ENCODE assay signal across 24 cellular contexts in the genomic region with DNA sequence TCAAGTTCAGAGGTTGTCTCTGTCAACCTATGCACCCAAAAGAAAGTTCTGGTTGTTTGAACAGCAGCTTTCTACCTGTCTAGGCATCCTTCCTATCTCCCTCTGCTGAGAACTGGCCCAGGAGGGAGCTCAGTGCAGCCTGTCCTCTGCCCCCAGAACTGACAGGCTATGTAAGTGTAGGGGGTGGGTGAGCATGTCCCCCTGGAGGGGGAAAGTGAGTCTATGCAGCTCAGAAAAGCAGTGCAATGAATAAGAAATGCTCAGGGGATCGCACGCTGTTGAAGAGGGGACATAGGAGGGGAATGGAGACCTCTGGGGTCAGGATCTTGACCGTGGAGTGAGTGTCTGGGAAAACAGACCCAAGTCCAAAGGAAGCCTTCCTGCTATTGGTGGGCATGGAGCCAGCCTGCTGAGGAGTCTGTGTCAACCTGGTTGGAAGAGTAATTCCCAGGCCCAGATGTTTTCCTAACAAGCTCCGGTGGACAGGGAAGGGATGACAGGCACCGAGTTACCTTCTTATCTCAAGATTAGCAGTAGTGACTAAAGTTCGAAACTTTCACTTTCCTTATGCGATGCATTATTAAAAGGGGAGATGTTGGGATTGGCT. TPM values are rescaled to one million over a fixed set of nuclear protein-coding genes. Genes with fewer than 3 reads are reported as not detected.
A peak's percentile ranks its signal among the peaks of the same experiment; 100 is the strongest.
DNase-seq lines count a peak whose midpoint lies in the region; ATAC-seq, FAIRE-seq and TF ChIP-seq lines count a peak whose summit lies in the region.
"Had no signal": no experiment of that assay in that cellular context is flagged by ENCODE, and none has a peak within 500 bp of the region (broad histone marks: within the 10 kb centered on the region; RNA-seq: fewer than 3 reads in every experiment).

No MANE protein-coding gene starts in this region.

- H3K4me3 ChIP-seq in HepG2 (replicated peaks in 1 of 3; ENCODE audit: insufficient read depth in 1 of 3, low read depth in 2 of 3, low read length in 3 of 3) (no peak overlapping the region), right lobe of liver (no peak overlapping the region), colonic mucosa (no peak overlapping the region), neural progenitor cell (no peak overlapping the region), lower leg skin (ENCODE audit: low read depth, poor library complexity, severe bottlenecking) (no peak overlapping the region)
- H3K4me3 ChIP-seq: esophagus squamous epithelium, gastrocnemius medialis had no signal

- no peak for TF ChIP-seq RAD21 in HepG2 (CRISPR knock-in tag; IDR thresholded peaks at IDR 0.05)

- peaks cover 6 to 21% of the 10 kb centered on the region in 2 experiments; a peak in 3 of 5 replicates for H3K36me3 ChIP-seq in HepG2 (replicated peaks in 1 of 2; ENCODE audit: control insufficient read depth in 1 of 2, insufficient read depth in 2 of 2, low read length in 2 of 2)
- H3K36me3 ChIP-seq in right lobe of liver, result no peaks in the 10 kb centered on the region
- H3K36me3 ChIP-seq in colonic mucosa, result no peaks in the 10 kb centered on the region
- no peaks in the 10 kb centered on the region for H3K36me3 ChIP-seq in neural progenitor cell
- H3K36me3 ChIP-seq: gastrocnemius medialis had no signal

- H3F3A ChIP-seq in neural progenitor cell (ENCODE audit: low read depth), result peaks cover 6% of the 10 kb centered on the region

- H2AFZ ChIP-seq in HepG2 (ENCODE audit: low read length) (no peak overlapping the region), neural progenitor cell (replicated peaks) (no peak overlapping the region)

- peak; percentile 80 for FAIRE-seq in HepG2 (lab: Jason Lieb, UNC)
- FAIRE-seq: G401.6 had no signal

- H3K36me3 Mint-ChIP-seq in neural progenitor cell, result peaks cover 44% of the 10 kb centered on the region
- H3K36me3 Mint-ChIP-seq: activated naive CD8-positive, alpha-beta T cell treated with anti-CD3 and anti-CD28 coated beads for 36 hours; T-cell had no signal

- DNase-seq in HepG2 (ENCODE audit: low spot score), result peak; percentile 55
- DNase-seq in right lobe of liver, result no peak
- peak; percentile 78 for DNase-seq in colonic mucosa
- no peak for DNase-seq in neural progenitor cell (ENCODE audit: low spot score)
- DNase-seq in 8988T, result no peak
- no peak for DNase-seq in lower leg skin (ENCODE audit: low spot score in 2 of 2)
- DNase-seq: activated CD4-positive, alpha-beta T cell treated with anti-CD3 and anti-CD28 coated beads, Interleukin-2, amount 10 ng/mL, durations not matched to agents 24 days and 14 days; activated naive CD8-positive, alpha-beta T cell treated with anti-CD3 and anti-CD28 coated beads for 36 hours; DMS153; effector memory CD4-positive, alpha-beta T cell; esophagus squamous epithelium; gastrocnemius medialis; islet precursor cell; Karpas-422; NCI-H187; NCI-H748 treated with DMSO at 0.1 percent for 48 hours; nucleus accumbens; retina; SHP77 treated with DMSO at 0.1 percent for 48 hours; T-cell had no signal

- TF ChIP-seq EP300 in HepG2 (IDR thresholded peaks at IDR 0.05; ENCODE audit: low read depth in 2 of 2, low read length in 2 of 2) (0 out of 4 replicates have a peak, but pooled peaks of 1 of the 2 experiments have one; percentile 16), HepG2 (CRISPR knock-in tag; IDR thresholded peaks at IDR 0.05; ENCODE audit: borderline replicate concordance) (no peak)

- TF ChIP-seq POLR2A in HepG2 (IDR thresholded peaks at IDR 0.05; ENCODE audit: insufficient read depth in 1 of 2, low read depth in 2 of 2, low read length in 2 of 2) (no peak), right lobe of liver (IDR thresholded peaks at IDR 0.05) (no peak), lower leg skin (IDR thresholded peaks at IDR 0.05) (no peak)

- peaks cover 13% of the 10 kb centered on the region for H3K27me3 Mint-ChIP-seq in neural progenitor cell (ENCODE audit: insufficient read depth, low read depth)

- CTCF ChIA-PET in HepG2 (lab: Yijun Ruan, JAX; ENCODE audit: low intra/inter-chr PET ratio, low total read pairs), result no interaction called here

- H3K27ac ChIP-seq in HepG2 (ENCODE audit: extremely low read length, insufficient read depth, low read length) (no peak overlapping the region), right lobe of liver (no peak overlapping the region), colonic mucosa (peak overlapping the region; percentile 46), neural progenitor cell (no peak overlapping the region)
- H3K27ac ChIP-seq: C4-2B, esophagus squamous epithelium, gastrocnemius medialis had no signal

- in situ Hi-C loops in HepG2 (cut with HindIII; ENCODE audit: extremely low pct_ligation_motif_present, low pct_unique_long_range_greater_than_20kb), result no loop called here

- H3K4me1 Mint-ChIP-seq in neural progenitor cell, result peaks cover 42% of the 10 kb centered on the region

- peaks cover 12% of the 10 kb centered on the region; the same call in 1 of the 2 replicates for H4K20me1 ChIP-seq in HepG2 (ENCODE audit: insufficient read depth, low read length)
- H4K20me1 ChIP-seq in neural progenitor cell (ENCODE audit: low read depth), result no peaks in the 10 kb centered on the region

- peak overlapping the region; percentile 78 for H3K27ac Mint-ChIP-seq in neural progenitor cell
- H3K27ac Mint-ChIP-seq: activated CD4-positive, alpha-beta T cell treated with anti-CD3 and anti-CD28 coated beads, Interleukin-2, amount 10 ng/mL, durations not matched to agents 24 days and 14 days; activated naive CD8-positive, alpha-beta T cell treated with anti-CD3 and anti-CD28 coated beads for 36 hours; T-cell had no signal

- H3K9ac ChIP-seq in HepG2 (ENCODE audit: insufficient read depth, low read depth, low read length), result no peak overlapping the region
- peak overlapping the region in 1 of 2 donors; percentile 13 for H3K9ac ChIP-seq in colonic mucosa (ENCODE audit: low read depth in 2 of 2, low read length in 2 of 2)
- H3K9ac ChIP-seq in neural progenitor cell, result no peak overlapping the region

- 39% methylated on average over 7 of the region's 7 CpGs for WGBS in HepG2 (ENCODE audit: low lambda C conversion rate)
- WGBS in right lobe of liver (ENCODE audit: insufficient coverage, low coverage, low lambda C conversion rate, missing lambda C conversion rate), result 33% methylated on average over 4 of the region's 7 CpGs
- WGBS in lower leg skin, 2 donors, result 93 to 95% methylated on average over 7 of the region's 7 CpGs

- H3K4me2 ChIP-seq in HepG2 (ENCODE audit: low read depth, low read length), result no peak overlapping the region
- H3K4me2 ChIP-seq in neural progenitor cell, result no peak overlapping the region

- POLR2A ChIA-PET in HepG2 (lab: Yijun Ruan, JAX), result no interaction called here

- TF ChIP-seq CTCF in HepG2 (CRISPR knock-in tag; IDR thresholded peaks at IDR 0.05) (0 out of 2 replicates have a peak, but pooled peaks have one; percentile 13), right lobe of liver (IDR thresholded peaks at IDR 0.05) (no peak), colonic mucosa (IDR thresholded peaks at IDR 0.05) (no peak), neural progenitor cell (IDR thresholded peaks at IDR 0.05) (no peak), lower leg skin (IDR thresholded peaks at IDR 0.05) (no peak)

- H3K27me3 ChIP-seq in HepG2 (ENCODE audit: control insufficient read depth in 1 of 2, insufficient read depth in 2 of 2, low read length in 2 of 2) (no peaks in the 10 kb centered on the region), right lobe of liver (peaks cover 0 to 10% of the 10 kb centered on the region in 2 donors), colonic mucosa (no peaks in the 10 kb centered on the region), neural progenitor cell (no peaks in the 10 kb centered on the region)
- H3K27me3 ChIP-seq: esophagus squamous epithelium, gastrocnemius medialis had no signal

- peaks cover 29% of the 10 kb centered on the region for H3K9me3 Mint-ChIP-seq in neural progenitor cell
- H3K9me3 Mint-ChIP-seq: activated CD4-positive, alpha-beta T cell treated with anti-CD3 and anti-CD28 coated beads, Interleukin-2, amount 10 ng/mL, durations not matched to agents 24 days and 14 days; activated naive CD8-positive, alpha-beta T cell treated with anti-CD3 and anti-CD28 coated beads for 36 hours; T-cell had no signal

- H3K4me1 ChIP-seq in HepG2 (ENCODE audit: insufficient read depth, low read length), result peaks cover 16% of the 10 kb centered on the region
- H3K4me1 ChIP-seq in right lobe of liver, result peaks cover 0 to 3% (median 0%) of the 10 kb centered on the region in 4 donors
- H3K4me1 ChIP-seq in colonic mucosa, result no peaks in the 10 kb centered on the region
- H3K4me1 ChIP-seq in neural progenitor cell, result peaks cover 4% of the 10 kb centered on the region
- H3K4me1 ChIP-seq: gastrocnemius medialis had no signal

- no TSS peak for BruUV-seq in HepG2 (replicated peaks; lab: Mats Ljungman, UMichigan)

- H3K9me3 ChIP-seq in HepG2 (ENCODE audit: low read length) (no peaks in the 10 kb centered on the region), right lobe of liver (no peaks in the 10 kb centered on the region), colonic mucosa (no peaks in the 10 kb centered on the region), neural progenitor cell (ENCODE audit: low read depth) (peaks cover 6% of the 10 kb centered on the region)
- H3K9me3 ChIP-seq: esophagus squamous epithelium, gastrocnemius medialis had no signal

- ATAC-seq in HepG2 (peak; percentile 72), right lobe of liver (no peak), HG03196 (IDR thresholded peaks at IDR 0.05; ENCODE audit: unreplicated experiment) (no peak)
- ATAC-seq: gastrocnemius medialis, T-cell had no signal

- H3K79me2 ChIP-seq in HepG2 (ENCODE audit: insufficient read depth, low read length) (no peaks in the 10 kb centered on the region), neural progenitor cell (ENCODE audit: low read depth) (no peaks in the 10 kb centered on the region)

- intact Hi-C loops in HepG2 (cut with micrococcal nuclease; ENCODE audit: unreplicated experiment) (no loop called here), right lobe of liver (cut with DNase I) (no loop called here), colonic mucosa (cut with DNase I) (no loop called here), lower leg skin (cut with DNase I; ENCODE audit: low total_unique reads) (no loop called here)

- no peak overlapping the region for H3K4me3 Mint-ChIP-seq in neural progenitor cell
- H3K4me3 Mint-ChIP-seq: activated CD4-positive, alpha-beta T cell treated with anti-CD3 and anti-CD28 coated beads, Interleukin-2, amount 10 ng/mL, durations not matched to agents 24 days and 14 days; activated naive CD8-positive, alpha-beta T cell treated with anti-CD3 and anti-CD28 coated beads for 36 hours; T-cell had no signal

RNA-seq across cellular contexts. Expression of a gene that starts 26.1 kb away (rescaled TPM):
- not detected in 2 replicates for total RNA-seq in HepG2 (2016; rRNA removed; fragmentation: Illumina TruSeq; extraction: Trizol)
- not detected in 2 replicates for total RNA-seq in HepG2 (2016; cell fraction: cytosol; rRNA removed; fragmentation: Illumina TruSeq; extraction: Trizol; ENCODE audit: low read depth)
- not detected in 2 replicates for total RNA-seq in HepG2 (2016; cell fraction: insoluble cytoplasmic fraction; rRNA removed; fragmentation: Illumina TruSeq; extraction: Trizol)
- total RNA-seq in HepG2 (2016; cell fraction: membrane; rRNA removed; fragmentation: Illumina TruSeq; extraction: Trizol), result not detected in 2 replicates
- total RNA-seq in HepG2 (2016; cell fraction: nucleus; rRNA removed; fragmentation: Illumina TruSeq; extraction: Trizol), result not detected in 2 replicates
- not detected in 2 replicates for polyA plus RNA-seq in HepG2 (2011; rRNA removed)
- 0.01 and 0.03 TPM in 2 replicates for polyA plus RNA-seq in HepG2 (2011; cell fraction: cytosol; rRNA removed)
- polyA plus RNA-seq in HepG2 (2011; cell fraction: nucleus; rRNA removed), result 0.03 and 0.08 TPM in 2 replicates
- polyA plus RNA-seq in HepG2 (2012), result 0.08 and 0.11 TPM in 2 replicates
- not detected in 2 replicates for polyA plus RNA-seq in HepG2 (2016; cell fraction: cytosol; fragmentation: Illumina TruSeq; extraction: Trizol; ENCODE audit: low read depth)
- polyA plus RNA-seq in HepG2 (2016; cell fraction: insoluble cytoplasmic fraction; fragmentation: Illumina TruSeq; extraction: Trizol; ENCODE audit: low read depth), result not detected in 2 replicates
- not detected in 2 replicates for polyA plus RNA-seq in HepG2 (2016; cell fraction: membrane; fragmentation: Illumina TruSeq; extraction: Trizol; ENCODE audit: low read depth)
- polyA plus RNA-seq in HepG2 (2016; cell fraction: nucleus; fragmentation: Illumina TruSeq; extraction: Trizol; ENCODE audit: insufficient read depth, low read depth), result 0.27 TPM in 1 of 2 replicates, not detected in the other
- 0.04 and 0.80 TPM in 2 replicates for polyA minus RNA-seq in HepG2 (2011; rRNA and poly(A)+ RNA removed; ENCODE audit: low replicate concordance)
- polyA minus RNA-seq in HepG2 (2011; cell fraction: cytosol; rRNA and poly(A)+ RNA removed), result not detected in 2 replicates
- polyA minus RNA-seq in HepG2 (2011; cell fraction: nucleus; rRNA and poly(A)+ RNA removed), result not detected in 2 replicates
- total RNA-seq in right lobe of liver, result under 1 TPM in 3 of 6 experiments, not detected in 3; 0.06 to 0.53 (median 0.12) TPM
- 1 to 10 TPM; 1.5 to 1.8 TPM for total RNA-seq in colonic mucosa
- 2.9 and 9.1 TPM in 2 replicates for total RNA-seq in neural progenitor cell (ENCODE audit: low replicate concordance)
- 1 to 10 TPM in 1 of 4 donors, under 1 TPM in 1, not detected in 2; 0.52 to 2.0 TPM for total RNA-seq in lower leg skin
- total RNA-seq: activated CD4-positive, alpha-beta T cell treated with anti-CD3 and anti-CD28 coated beads, Interleukin-2, amount 10 ng/mL, durations not matched to agents 24 days and 14 days; chondrocyte; gastrocnemius medialis had no signal

Comparison
In these comparisons a context has a peak if more than half of its experiments do, and no peak if none do; other contexts are left out.
1. DNase-seq: peak in HepG2 (single experiment) and colonic mucosa (single experiment); none in right lobe of liver (0 of 3), neural progenitor cell (single experiment), 8988T (single experiment) and lower leg skin (0 of 2).